ENCODE assay signal across 4 cellular contexts in the genomic region with DNA sequence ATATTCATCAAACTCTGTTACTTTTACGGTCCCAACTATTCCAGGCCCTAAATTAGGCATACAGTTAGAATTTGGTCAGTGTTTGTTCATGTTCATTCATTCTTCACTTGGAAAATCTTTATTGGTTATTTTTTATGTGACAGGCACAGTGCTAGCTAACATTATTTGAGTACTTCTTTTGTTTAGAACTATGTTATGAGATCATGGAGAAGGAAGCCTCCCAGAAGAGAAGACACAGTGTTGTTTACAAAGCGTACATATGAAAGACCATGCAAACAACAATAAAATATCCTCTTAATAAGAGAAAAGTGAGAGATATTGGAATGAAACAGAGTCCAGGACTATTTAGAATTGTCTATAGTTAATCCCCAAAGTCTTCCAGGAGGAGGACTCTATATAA.
"Had no signal": no experiment of that assay in that cellular context is flagged by ENCODE, and none has a peak within 500 bp of the region (broad histone marks: within the 10 kb centered on the region; RNA-seq: fewer than 3 reads in every experiment).

No MANE protein-coding gene starts in this region.

- H2AFZ ChIP-seq: GM23338 had no signal

- H3K4me3 Mint-ChIP-seq: GM23338, H9 had no signal

- H3K4me3 ChIP-seq: GM23338, K562 had no signal

- H3K4me2 ChIP-seq: GM23338 had no signal

- H3K27ac Mint-ChIP-seq: GM23338, H9 had no signal

- DNase-seq: H9, IMR-90 had no signal

- H3K4me1 Mint-ChIP-seq: GM23338, H9 had no signal
